Comparison of ENCODE assay signal across 8 cellular contexts in genomic region chr2:3519255-3520190, GRCh38. TPM values are rescaled to one million over a fixed set of nuclear protein-coding genes. Genes with fewer than 3 reads are reported as not detected.
A peak's percentile ranks its signal among the peaks of the same experiment; 100 is the strongest.
DNase-seq lines count a peak whose midpoint lies in the region; ATAC-seq and TF ChIP-seq lines count a peak whose summit lies in the region.

ADI1 (minus strand) TSS chr2:3519531; CDS start chr2:3519487, 44 bp downstream.

- CTCF ChIA-PET in activated CD4-positive, alpha-beta memory T cell treated with anti-CD3 and anti-CD28 coated beads, Interleukin-2, amount 10 ng/mL, durations not matched to agents 7 days and 5 days (lab: Charles Lee): interaction anchor here (0.8 to 1.4 kb wide), 6 partner anchors 17 to 140 kb away, joined by 3 to 5 read pairs (median 4); partner anchors contain the start of genes RPS7 and TRAPPC12

- H3K27ac ChIP-seq in BLaER1 treated with 17β-estradiol and CSF1 and Interleukin-3, amounts not matched to agents 10 nM and 100 nM: peak within 1 kb of the TSS; percentile 82 to 97 (median 91)

- POLR2A ChIA-PET in activated CD4-positive, alpha-beta memory T cell treated with anti-CD3 and anti-CD28 coated beads, Interleukin-2, amount 10 ng/mL, durations not matched to agents 7 days and 5 days (lab: Charles Lee): interaction anchor here (0.8 to 4.2 kb wide), 9 partner anchors 21 to 142 kb away, joined by 3 to 63 read pairs (median 3); partner anchors contain the start of genes EIPR1, RNASEH1 and TRAPPC12

- peaks cover 32% of the 10 kb centered on the region for H3K4me1 Mint-ChIP-seq in activated CD4-positive, alpha-beta memory T cell treated with anti-CD3 and anti-CD28 coated beads, Interleukin-2, amount 10 ng/mL, durations not matched to agents 7 days and 5 days

- peaks cover 18 to 27% (median 24%) of the 10 kb centered on the region in 11 experiments; a peak in 21 of 22 replicates for H3K9me3 ChIP-seq in BLaER1 treated with 17β-estradiol and CSF1 and Interleukin-3, amounts not matched to agents 10 nM and 100 nM (replicated peaks in 1 of 11)

- peak within 1 kb of the TSS; percentile 86 to 94 (median 91) for H3K9ac ChIP-seq in BLaER1 treated with 17β-estradiol and CSF1 and Interleukin-3, amounts not matched to agents 10 nM and 100 nM

- peaks cover 14% of the 10 kb centered on the region for H3K36me3 Mint-ChIP-seq in activated CD4-positive, alpha-beta memory T cell treated with anti-CD3 and anti-CD28 coated beads, Interleukin-2, amount 10 ng/mL, durations not matched to agents 7 days and 5 days (ENCODE audit: low read depth)

- no peaks in the 10 kb centered on the region for H4K20me1 ChIP-seq in BLaER1 treated with 17β-estradiol and CSF1 and Interleukin-3, amounts not matched to agents 10 nM and 100 nM

- DNase-seq in NCI-H526 treated with DMSO at 0.1 percent for 48 hours (lab: John Stamatoyannopoulos, UW): peak; percentile 68
- peak; percentile 84 for DNase-seq in activated CD4-positive, alpha-beta memory T cell treated with anti-CD3 and anti-CD28 coated beads, Interleukin-2, amount 10 ng/mL, durations not matched to agents 7 days and 5 days
- peak; percentile 62 for DNase-seq in effector CD4-positive, alpha-beta T cell
- peak; percentile 82 to 87 for DNase-seq in lung microvascular endothelial cell (ENCODE audit: low read depth in 2 of 2)
- peak; percentile 43 for DNase-seq in stimulated activated CD8-positive, alpha-beta memory T cell treated with anti-CD3 and anti-CD28 coated beads, Interleukin-12 subunit alpha, Interleukin-12 subunit beta, amount 100 ng/mL, for 1 hour (ENCODE audit: low read depth)

- H3K4me2 ChIP-seq in BLaER1 treated with 17β-estradiol and CSF1 and Interleukin-3, amounts not matched to agents 10 nM and 100 nM: peak within 1 kb of the TSS; percentile 92 to 99 (median 95)

- H3K4me3 Mint-ChIP-seq in activated CD4-positive, alpha-beta memory T cell treated with anti-CD3 and anti-CD28 coated beads, Interleukin-2, amount 10 ng/mL, durations not matched to agents 7 days and 5 days: peak within 1 kb of the TSS; percentile 80

- H3K36me3 ChIP-seq in BLaER1 treated with 17β-estradiol and CSF1 and Interleukin-3, amounts not matched to agents 10 nM and 100 nM: peaks cover 0 to 31% (median 25%) of the 10 kb centered on the region in 11 experiments; a peak in 20 of 22 replicates

- H3K27ac Mint-ChIP-seq in activated CD4-positive, alpha-beta memory T cell treated with anti-CD3 and anti-CD28 coated beads, Interleukin-2, amount 10 ng/mL, durations not matched to agents 7 days and 5 days: peak within 1 kb of the TSS; percentile 84

- peak; percentile 64 for ATAC-seq in HG03354 (IDR thresholded peaks at IDR 0.05; ENCODE audit: poor library complexity, severe bottlenecking, unreplicated experiment)

- H3K9me3 Mint-ChIP-seq in activated CD4-positive, alpha-beta memory T cell treated with anti-CD3 and anti-CD28 coated beads, Interleukin-2, amount 10 ng/mL, durations not matched to agents 7 days and 5 days: no peaks in the 10 kb centered on the region

- H3K27me3 ChIP-seq in BLaER1 treated with 17β-estradiol and CSF1 and Interleukin-3, amounts not matched to agents 10 nM and 100 nM: no peaks in the 10 kb centered on the region

- peak within 1 kb of the TSS; percentile 76 to 91 (median 80) for H3K4me3 ChIP-seq in BLaER1 treated with 17β-estradiol and CSF1 and Interleukin-3, amounts not matched to agents 10 nM and 100 nM

- no peaks in the 10 kb centered on the region for H3K27me3 Mint-ChIP-seq in activated CD4-positive, alpha-beta memory T cell treated with anti-CD3 and anti-CD28 coated beads, Interleukin-2, amount 10 ng/mL, durations not matched to agents 7 days and 5 days

- TF ChIP-seq POLR2A in GM19099 (IDR thresholded peaks at IDR 0.05; ENCODE audit: extremely low read depth, insufficient read length, low read depth): peak; percentile 79

- H3K4me1 ChIP-seq in BLaER1 treated with 17β-estradiol and CSF1 and Interleukin-3, amounts not matched to agents 10 nM and 100 nM: peaks cover 20 to 53% (median 30%) of the 10 kb centered on the region in 10 experiments

RNA-seq across cellular contexts. Expression of gene ADI1, which starts in this region (rescaled TPM):
- 10 to 100 TPM; 28.5 to 34.1 TPM for total RNA-seq in activated CD4-positive, alpha-beta memory T cell treated with anti-CD3 and anti-CD28 coated beads, Interleukin-2, amount 10 ng/mL, durations not matched to agents 7 days and 5 days
- 45.1 and 56.5 TPM in 2 replicates for total RNA-seq in lung microvascular endothelial cell

Comparison
In these comparisons a context has a peak if more than half of its experiments do, and no peak if none do; other contexts are left out.
1. Peak in every context shown above with its lines: DNase-seq, ATAC-seq, H3K4me3 ChIP-seq and H3K27ac ChIP-seq.